In genomic region chr17:52255347-52255746, GRCh38 we compare ENCODE assay signal across 31 cellular contexts.
"Had no signal": no experiment of that assay in that cellular context is flagged by ENCODE, and none has a peak within 500 bp of the region (broad histone marks: within the 10 kb centered on the region; RNA-seq: fewer than 3 reads in every experiment).

No MANE protein-coding gene starts in this region.

- H3K27me3 ChIP-seq: esophagus squamous epithelium, gastroesophageal sphincter had no signal

- H3K4me1 ChIP-seq: esophagus squamous epithelium, gastroesophageal sphincter had no signal

- H3K36me3 ChIP-seq: esophagus squamous epithelium, gastroesophageal sphincter, WERI-Rb-1 had no signal

- H3K27ac Mint-ChIP-seq: activated B cell treated with CpG ODN at 0.5 μM for 24 hours; activated CD8-positive, alpha-beta T cell treated with anti-CD3 and anti-CD28 coated beads for 36 hours; activated naive CD8-positive, alpha-beta T cell; activated T-cell treated with anti-CD3 and anti-CD28 coated beads, Interleukin-2, amount 50 U/mL, for 24 hours; activated T-cell treated with anti-CD3 and anti-CD28 coated beads, Interleukin-2, amount 50 U/mL, for 72 hours; effector memory CD8-positive, alpha-beta T cell; T-helper 17 cell; T-helper 2 cell treated with Interferon-gamma antibody and Interleukin-4, amounts not matched to agents 5 μg/mL and 100 μg/mL, for 36 hours had no signal

- ATAC-seq: activated CD4-positive, CD25-positive, alpha-beta regulatory T cell treated with anti-CD3 and anti-CD28 coated beads, Interleukin-2, amount 50 U/mL, for 24 hours; activated CD8-positive, alpha-beta T cell treated with anti-CD3 and anti-CD28 coated beads for 36 hours; activated T-cell treated with anti-CD3 and anti-CD28 coated beads, Interleukin-2, amount 50 U/mL, for 72 hours; effector memory CD8-positive, alpha-beta T cell; gastroesophageal sphincter; T-helper 17 cell had no signal

- H3K27me3 Mint-ChIP-seq: activated B cell treated with CpG ODN at 0.5 μM for 24 hours; activated CD8-positive, alpha-beta T cell treated with anti-CD3 and anti-CD28 coated beads for 36 hours; activated naive CD8-positive, alpha-beta T cell; activated T-cell treated with anti-CD3 and anti-CD28 coated beads, Interleukin-2, amount 50 U/mL, for 24 hours; effector memory CD8-positive, alpha-beta T cell; T-helper 17 cell had no signal

- H3K4me1 Mint-ChIP-seq: activated B cell treated with CpG ODN at 0.5 μM for 24 hours, T-helper 17 cell had no signal

- DNase-seq: activated B cell treated with CpG ODN at 0.5 μM for 24 hours; activated CD4-positive, alpha-beta T cell treated with anti-CD3 and anti-CD28 coated beads for 48 hours; activated CD4-positive, alpha-beta T cell treated with anti-CD3 and anti-CD28 coated beads, Interleukin-2, amount 50 U/mL, for 1 hour; activated CD4-positive, alpha-beta T cell treated with anti-CD3 and anti-CD28 coated beads, Interleukin-2, amount 50 U/mL, for 48 hours; activated CD8-positive, alpha-beta memory T cell treated with anti-CD3 and anti-CD28 coated beads for 24 hours; activated CD8-positive, alpha-beta memory T cell treated with anti-CD3 and anti-CD28 coated beads, Interleukin-2, amount 50 U/mL, for 4 hours; activated CD8-positive, alpha-beta T cell treated with anti-CD3 and anti-CD28 coated beads for 36 hours; activated effector memory CD4-positive, alpha-beta T cell treated with Interleukin-2 at 50 U/mL for 16 hours; activated gamma-delta T cell treated with Interleukin-2 at 50 U/mL for 16 hours; activated naive CD4-positive, alpha-beta T cell treated with anti-CD3 and anti-CD28 coated beads, Interleukin-2, amount 50 U/mL, for 16 hours; activated naive CD4-positive, alpha-beta T cell treated with Interleukin-2 at 50 U/mL for 16 hours; activated T-cell treated with anti-CD3 and anti-CD28 coated beads, Interleukin-2, amount 50 U/mL, for 24 hours; activated T-cell treated with anti-CD3 and anti-CD28 coated beads, Interleukin-2, amount 50 U/mL, for 72 hours; amniotic stem cell; anterior cingulate cortex; caudate nucleus; cortex of kidney; dermis blood vessel endothelial cell; effector CD4-positive, alpha-beta T cell; effector memory CD8-positive, alpha-beta T cell; esophagus squamous epithelium; foreskin melanocyte; T-helper 1 cell; T-helper 17 cell; T1000; WERI-Rb-1 had no signal

- H3K4me3 ChIP-seq: esophagus squamous epithelium, gastroesophageal sphincter had no signal

- H3K9me3 ChIP-seq: esophagus squamous epithelium, gastroesophageal sphincter had no signal

- H3K4me3 Mint-ChIP-seq: activated B cell treated with CpG ODN at 0.5 μM for 24 hours; activated CD8-positive, alpha-beta T cell treated with anti-CD3 and anti-CD28 coated beads for 36 hours; activated naive CD8-positive, alpha-beta T cell; activated T-cell treated with anti-CD3 and anti-CD28 coated beads, Interleukin-2, amount 50 U/mL, for 24 hours; activated T-cell treated with anti-CD3 and anti-CD28 coated beads, Interleukin-2, amount 50 U/mL, for 72 hours; effector memory CD8-positive, alpha-beta T cell; T-helper 17 cell; T-helper 2 cell treated with Interferon-gamma antibody and Interleukin-4, amounts not matched to agents 5 μg/mL and 100 μg/mL, for 36 hours had no signal

- H3K27ac ChIP-seq: epithelial cell of prostate, esophagus squamous epithelium, gastroesophageal sphincter, WERI-Rb-1 had no signal

- H3K9me3 Mint-ChIP-seq: activated B cell treated with CpG ODN at 0.5 μM for 24 hours; T-helper 2 cell treated with Interferon-gamma antibody and Interleukin-4, amounts not matched to agents 5 μg/mL and 100 μg/mL, for 36 hours had no signal

- H3K36me3 Mint-ChIP-seq: activated naive CD8-positive, alpha-beta T cell had no signal
